ENCODE assay signal across 8 cellular contexts in genomic region chr3:119240582-119241434, GRCh38. TPM values are rescaled to one million over a fixed set of nuclear protein-coding genes. Genes with fewer than 3 reads are reported as not detected.
DNase-seq lines count a peak whose midpoint lies in the region; ATAC-seq, FAIRE-seq and TF ChIP-seq lines count a peak whose summit lies in the region.

B4GALT4 (minus strand) TSS chr3:119240878; CDS start chr3:119230099, 10,779 bp downstream.

- H3K27me3 Mint-ChIP-seq in activated CD4-positive, alpha-beta T cell treated with anti-CD3 and anti-CD28 coated beads, Interleukin-2, amount 10 ng/mL, durations not matched to agents 7 days and 5 days: no peaks in the 10 kb centered on the region

- CTCF ChIA-PET in activated CD4-positive, alpha-beta T cell treated with anti-CD3 and anti-CD28 coated beads, Interleukin-2, amount 10 ng/mL, durations not matched to agents 7 days and 5 days (lab: Charles Lee): interaction anchor here (0.6 to 2.0 kb wide), 23 partner anchors 8 to 440 kb away, joined by 3 to 9 read pairs (median 4); partner anchors contain the start of genes ARHGAP31, COX17 and IGSF11
- CTCF ChIA-PET in HepG2 (lab: Yijun Ruan, JAX; ENCODE audit: low intra/inter-chr PET ratio, low total read pairs): interaction anchor here (2.5 kb wide), 1 partner anchor 96 kb away, joined by 18 read pairs; the partner anchor contains the start of gene TEX55

- no peaks in the 10 kb centered on the region for H4K20me1 ChIP-seq in HepG2 (ENCODE audit: insufficient read depth, low read length)

- no peak for TF ChIP-seq EP300 in HepG2 (IDR thresholded peaks at IDR 0.05; ENCODE audit: low read depth in 2 of 2, low read length in 2 of 2)
- TF ChIP-seq EP300 in HepG2 (CRISPR knock-in tag; IDR thresholded peaks at IDR 0.05; ENCODE audit: borderline replicate concordance): no peak

- TF ChIP-seq CTCF in C4-2B (conservative IDR thresholded peaks at IDR 0.05) (no peak), HepG2 (CRISPR knock-in tag; IDR thresholded peaks at IDR 0.05) (0 out of 2 replicates have a peak, but pooled peaks have one; percentile 16)

- H3K4me1 Mint-ChIP-seq in activated CD4-positive, alpha-beta T cell treated with anti-CD3 and anti-CD28 coated beads, Interleukin-2, amount 10 ng/mL, durations not matched to agents 7 days and 5 days: peaks cover 41% of the 10 kb centered on the region

- ATAC-seq in GM19328 (IDR thresholded peaks at IDR 0.05; ENCODE audit: unreplicated experiment) (peak; percentile 93), HG03460 (IDR thresholded peaks at IDR 0.05; ENCODE audit: unreplicated experiment) (peak; percentile 83), HepG2 (peak; percentile 95)

- no peak within 1 kb of the TSS for H2AFZ ChIP-seq in HepG2 (ENCODE audit: low read length)

- peaks cover 15% of the 10 kb centered on the region for H3K36me3 Mint-ChIP-seq in activated CD4-positive, alpha-beta T cell treated with anti-CD3 and anti-CD28 coated beads, Interleukin-2, amount 10 ng/mL, durations not matched to agents 7 days and 5 days (ENCODE audit: low read depth)

- H3K27ac Mint-ChIP-seq in activated CD4-positive, alpha-beta T cell treated with anti-CD3 and anti-CD28 coated beads, Interleukin-2, amount 10 ng/mL, durations not matched to agents 7 days and 5 days: peak within 1 kb of the TSS; percentile 95

- H3K9me3 ChIP-seq in HepG2 (ENCODE audit: low read length): no peaks in the 10 kb centered on the region

- peaks cover 19% of the 10 kb centered on the region for H3K79me2 ChIP-seq in HepG2 (ENCODE audit: insufficient read depth, low read length)

- POLR2A ChIA-PET in activated CD4-positive, alpha-beta T cell treated with anti-CD3 and anti-CD28 coated beads, Interleukin-2, amount 10 ng/mL, durations not matched to agents 7 days and 5 days (lab: Charles Lee): interaction anchor here (0.6 to 1.2 kb wide), 2 partner anchors 22 to 473 kb away, joined by 3 read pairs; no protein-coding TSS in a partner anchor
- POLR2A ChIA-PET in HepG2 (lab: Yijun Ruan, JAX): interaction anchor here (0.7 to 2.1 kb wide), 12 partner anchors 14 to 1108 kb away, joined by 3 to 18 read pairs (median 4); partner anchors contain the start of genes LRRC58, POGLUT1, TIMMDC1 and TMEM39A

- H3K36me3 ChIP-seq in HepG2 (replicated peaks in 1 of 2; ENCODE audit: control insufficient read depth in 1 of 2, insufficient read depth in 2 of 2, low read length in 2 of 2): peaks cover 0 to 6% of the 10 kb centered on the region in 2 experiments; a peak in 2 of 5 replicates

- FAIRE-seq in HepG2 (lab: Jason Lieb, UNC): peak; percentile 21

- H3K4me1 ChIP-seq in HepG2 (ENCODE audit: insufficient read depth, low read length): peaks cover 20% of the 10 kb centered on the region

- H3K4me3 ChIP-seq in HepG2 (replicated peaks in 1 of 3; ENCODE audit: insufficient read depth in 1 of 3, low read depth in 2 of 3, low read length in 3 of 3): peak within 1 kb of the TSS; percentile 72 to 85 (median 82)

- 0% methylated on average over 13 of the region's 71 CpGs for whole genome bisulfite sequencing in HepG2 (ENCODE audit: low lambda C conversion rate)

- BruUV-seq in HepG2 (replicated peaks; lab: Mats Ljungman, UMichigan): TSS peak; percentile 88

- DNase-seq in NCI-H526 treated with DMSO at 0.1 percent for 48 hours (lab: John Stamatoyannopoulos, UW): peak; percentile 55
- DNase-seq in activated CD4-positive, alpha-beta T cell treated with anti-CD3 and anti-CD28 coated beads, Interleukin-2, amount 10 ng/mL, durations not matched to agents 7 days and 5 days: peak; percentile 75
- DNase-seq in dermis blood vessel endothelial cell: peak; percentile 88
- DNase-seq in HepG2 (ENCODE audit: low spot score): peak; percentile 73
- peak; percentile 61 to 67 for DNase-seq in stimulated activated CD4-positive, alpha-beta T cell treated with anti-CD3 and anti-CD28 coated beads, Interleukin-2, amount 100 ng/mL, for 48 hours

- H3K4me2 ChIP-seq in HepG2 (ENCODE audit: low read depth, low read length): peak within 1 kb of the TSS; percentile 95

- TF ChIP-seq RAD21 in HepG2 (CRISPR knock-in tag; IDR thresholded peaks at IDR 0.05): peak; percentile 46; the same call in 1 of the 2 replicates

- no peaks in the 10 kb centered on the region for H3K9me3 Mint-ChIP-seq in activated CD4-positive, alpha-beta T cell treated with anti-CD3 and anti-CD28 coated beads, Interleukin-2, amount 10 ng/mL, durations not matched to agents 7 days and 5 days

- H3K27ac ChIP-seq in C4-2B (peak within 1 kb of the TSS; percentile 80), HepG2 (ENCODE audit: extremely low read length, insufficient read depth, low read length) (peak within 1 kb of the TSS; percentile 98)

- no peaks in the 10 kb centered on the region for H3K27me3 ChIP-seq in HepG2 (ENCODE audit: control insufficient read depth in 1 of 2, insufficient read depth in 2 of 2, low read length in 2 of 2)

- intact Hi-C loops in HepG2 (cut with micrococcal nuclease; ENCODE audit: unreplicated experiment): loop anchor here (1.0 to 2.0 kb wide), 3 partner anchors 96 to 434 kb away; no protein-coding TSS in a partner anchor

- peak within 1 kb of the TSS; percentile 81 for H3K9ac ChIP-seq in HepG2 (ENCODE audit: insufficient read depth, low read depth, low read length)

- in situ Hi-C loops in HepG2 (cut with HindIII; ENCODE audit: extremely low pct_ligation_motif_present, low pct_unique_long_range_greater_than_20kb): no loop called here

- H3K4me3 Mint-ChIP-seq in activated CD4-positive, alpha-beta T cell treated with anti-CD3 and anti-CD28 coated beads, Interleukin-2, amount 10 ng/mL, durations not matched to agents 7 days and 5 days: peak within 1 kb of the TSS; percentile 86

- TF ChIP-seq POLR2A in HepG2 (IDR thresholded peaks at IDR 0.05; ENCODE audit: insufficient read depth in 1 of 2, low read depth in 2 of 2, low read length in 2 of 2): peak; percentile 80 to 85

TF ChIP-seq in HepG2, 621 proteins besides CTCF, POLR2A, EP300 and RAD21 (continues in another document):
- TF ChIP-seq ZNF883 (CRISPR knock-in tag; IDR thresholded peaks at IDR 0.05; ENCODE audit: not compliant biosample characterization) (peak; percentile 86), KAT2B (IDR thresholded peaks at IDR 0.05; ENCODE audit: borderline replicate concordance, low read depth, low read length) (no peak), HMG20B (CRISPR knock-in tag; conservative IDR thresholded peaks at IDR 0.05) (no peak), RFX3 (CRISPR knock-in tag; IDR thresholded peaks at IDR 0.05) (no peak)
- TF ChIP-seq, protein P1, sequence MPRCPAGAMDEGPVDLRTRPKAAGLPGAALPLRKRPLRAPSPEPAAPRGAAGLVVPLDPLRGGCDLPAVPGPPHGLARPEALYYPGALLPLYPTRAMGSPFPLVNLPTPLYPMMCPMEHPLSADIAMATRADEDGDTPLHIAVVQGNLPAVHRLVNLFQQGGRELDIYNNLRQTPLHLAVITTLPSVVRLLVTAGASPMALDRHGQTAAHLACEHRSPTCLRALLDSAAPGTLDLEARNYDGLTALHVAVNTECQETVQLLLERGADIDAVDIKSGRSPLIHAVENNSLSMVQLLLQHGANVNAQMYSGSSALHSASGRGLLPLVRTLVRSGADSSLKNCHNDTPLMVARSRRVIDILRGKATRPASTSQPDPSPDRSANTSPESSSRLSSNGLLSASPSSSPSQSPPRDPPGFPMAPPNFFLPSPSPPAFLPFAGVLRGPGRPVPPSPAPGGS (CRISPR knock-in tag; IDR thresholded peaks at IDR 0.05): peak; percentile 92

RNA-seq across cellular contexts. Expression of gene B4GALT4, which starts in this region (rescaled TPM):
- 10 to 100 TPM; 16.1 to 16.5 TPM for total RNA-seq in activated CD4-positive, alpha-beta T cell treated with anti-CD3 and anti-CD28 coated beads, Interleukin-2, amount 10 ng/mL, durations not matched to agents 7 days and 5 days
- total RNA-seq in dermis blood vessel endothelial cell: 4.2 and 9.0 TPM in 2 replicates
- total RNA-seq in HepG2 (2016; rRNA removed; fragmentation: Illumina TruSeq; extraction: Trizol): 23.8 and 29.0 TPM in 2 replicates
- 11.4 and 13.3 TPM in 2 replicates for total RNA-seq in HepG2 (2016; cell fraction: cytosol; rRNA removed; fragmentation: Illumina TruSeq; extraction: Trizol; ENCODE audit: low read depth)
- 25.1 and 29.6 TPM in 2 replicates for total RNA-seq in HepG2 (2016; cell fraction: insoluble cytoplasmic fraction; rRNA removed; fragmentation: Illumina TruSeq; extraction: Trizol)
- total RNA-seq in HepG2 (2016; cell fraction: membrane; rRNA removed; fragmentation: Illumina TruSeq; extraction: Trizol): 21.4 and 30.8 TPM in 2 replicates
- 21.6 and 24.4 TPM in 2 replicates for total RNA-seq in HepG2 (2016; cell fraction: nucleus; rRNA removed; fragmentation: Illumina TruSeq; extraction: Trizol)
- 15.1 and 16.9 TPM in 2 replicates for polyA plus RNA-seq in HepG2 (2011; rRNA removed)
- 10.2 and 12.6 TPM in 2 replicates for polyA plus RNA-seq in HepG2 (2011; cell fraction: cytosol; rRNA removed)
- 7.1 and 9.0 TPM in 2 replicates for polyA plus RNA-seq in HepG2 (2011; cell fraction: nucleus; rRNA removed)
- 22.2 and 27.7 TPM in 2 replicates for polyA plus RNA-seq in HepG2 (2012)
- 10.6 and 14.6 TPM in 2 replicates for polyA plus RNA-seq in HepG2 (2016; cell fraction: cytosol; fragmentation: Illumina TruSeq; extraction: Trizol; ENCODE audit: low read depth)
- 21.5 and 23.8 TPM in 2 replicates for polyA plus RNA-seq in HepG2 (2016; cell fraction: insoluble cytoplasmic fraction; fragmentation: Illumina TruSeq; extraction: Trizol; ENCODE audit: low read depth)
- 17.0 and 23.1 TPM in 2 replicates for polyA plus RNA-seq in HepG2 (2016; cell fraction: membrane; fragmentation: Illumina TruSeq; extraction: Trizol; ENCODE audit: low read depth)
- 29.4 and 32.1 TPM in 2 replicates for polyA plus RNA-seq in HepG2 (2016; cell fraction: nucleus; fragmentation: Illumina TruSeq; extraction: Trizol; ENCODE audit: insufficient read depth, low read depth)
- 6.9 and 18.7 TPM in 2 replicates for polyA minus RNA-seq in HepG2 (2011; rRNA and poly(A)+ RNA removed; ENCODE audit: low replicate concordance)
- 11.5 and 13.3 TPM in 2 replicates for polyA minus RNA-seq in HepG2 (2011; cell fraction: cytosol; rRNA and poly(A)+ RNA removed)
- polyA minus RNA-seq in HepG2 (2011; cell fraction: nucleus; rRNA and poly(A)+ RNA removed): 18.5 and 22.9 TPM in 2 replicates

Comparison
In these comparisons a context has a peak if more than half of its experiments do, and no peak if none do; other contexts are left out.
1. Peak in every context shown above with its lines: DNase-seq, ATAC-seq, H3K4me3 ChIP-seq and H3K27ac ChIP-seq.